ENCODE assay signal across 17 cellular contexts in genomic region chr10:124715479-124715878, GRCh38. TPM values are rescaled to one million over a fixed set of nuclear protein-coding genes. Genes with fewer than 3 reads are reported as not detected.
DNase-seq lines count a peak whose midpoint lies in the region; ATAC-seq and TF ChIP-seq lines count a peak whose summit lies in the region.
"Had no signal": no experiment of that assay in that cellular context is flagged by ENCODE, and none has a peak within 500 bp of the region (broad histone marks: within the 10 kb centered on the region; RNA-seq: fewer than 3 reads in every experiment).

No MANE protein-coding gene starts in this region.

- H3K4me1 Mint-ChIP-seq in CD4-positive, alpha-beta T cell (ENCODE audit: low read depth) = peaks cover 84% of the 10 kb centered on the region
- H3K4me1 Mint-ChIP-seq in brain (peaks cover 83% of the 10 kb centered on the region), nephron progenitor cell (peaks cover 77% of the 10 kb centered on the region)

- H3K4me3 ChIP-seq in BLaER1 = no peak overlapping the region
- H3K4me3 ChIP-seq: GM12878, ovary, SJCRH30, vagina had no signal

- peaks cover 100% of the 10 kb centered on the region for H4K20me1 ChIP-seq in BLaER1

- intact Hi-C loops in CD4-positive, alpha-beta T cell (cut with DNase I, micrococcal nuclease) = loop anchor here in 1 of 2 experiments (5.0 kb wide), 2 partner anchors 38 to 68 kb away; no protein-coding TSS in a partner anchor

- CTCF ChIA-PET in CD4-positive, alpha-beta T cell (lab: Charles Lee) = interaction anchor here (1.0 to 17.5 kb wide), 4 partner anchors 13 to 30 kb away, joined by 4 to 253 read pairs (median 31); no protein-coding TSS in a partner anchor

- POLR2A ChIA-PET in CD4-positive, alpha-beta T cell (lab: Charles Lee) = interaction anchor here (0.6 to 6.7 kb wide), 4 partner anchors 10 to 202 kb away, joined by 3 to 133 read pairs (median 43); no protein-coding TSS in a partner anchor

- H3K9ac ChIP-seq in BLaER1 = no peak overlapping the region

- no peaks in the 10 kb centered on the region for H3K27me3 Mint-ChIP-seq in CD4-positive, alpha-beta T cell
- H3K27me3 Mint-ChIP-seq in brain (no peaks in the 10 kb centered on the region), nephron progenitor cell (ENCODE audit: low read depth, poor library complexity) (no peaks in the 10 kb centered on the region)

- peak overlapping the region; percentile 31 for H3K4me2 ChIP-seq in BLaER1

- H3K36me3 ChIP-seq in BLaER1 = peaks cover 17% of the 10 kb centered on the region
- H3K36me3 ChIP-seq: ovary, SJCRH30, vagina had no signal

- peak overlapping the region; percentile 49 for H3K4me3 Mint-ChIP-seq in CD4-positive, alpha-beta T cell
- H3K4me3 Mint-ChIP-seq in brain = no peak overlapping the region
- H3K4me3 Mint-ChIP-seq in nephron progenitor cell = no peak overlapping the region

- H3K36me3 Mint-ChIP-seq in CD4-positive, alpha-beta T cell (ENCODE audit: low read depth) = no peaks in the 10 kb centered on the region
- H3K36me3 Mint-ChIP-seq in brain = peaks cover 12% of the 10 kb centered on the region
- peaks cover 9% of the 10 kb centered on the region for H3K36me3 Mint-ChIP-seq in nephron progenitor cell (ENCODE audit: low read depth)

- no peaks in the 10 kb centered on the region for H3K9me3 Mint-ChIP-seq in CD4-positive, alpha-beta T cell
- H3K9me3 Mint-ChIP-seq in brain = no peaks in the 10 kb centered on the region
- H3K9me3 Mint-ChIP-seq in nephron progenitor cell = no peaks in the 10 kb centered on the region

- peak overlapping the region; percentile 16; the same call in 1 of the 2 replicates for H3K27ac ChIP-seq in BLaER1
- H3K27ac ChIP-seq in CD4-positive, alpha-beta T cell (ENCODE audit: low read depth, low read length) = peak overlapping the region; percentile 32
- H3K27ac ChIP-seq: C4-2B, SJCRH30, vagina had no signal

- peak overlapping the region; percentile 86 for H3K27ac Mint-ChIP-seq in CD4-positive, alpha-beta T cell
- H3K27ac Mint-ChIP-seq in brain = peak overlapping the region in 4 of 5 experiments; percentile 29 to 82 (median 48)
- peak overlapping the region; percentile 94 for H3K27ac Mint-ChIP-seq in nephron progenitor cell

- H3K27me3 ChIP-seq in BLaER1 = no peaks in the 10 kb centered on the region
- no peaks in the 10 kb centered on the region for H3K27me3 ChIP-seq in CD4-positive, alpha-beta T cell (ENCODE audit: control insufficient read depth, insufficient read depth, low read length)
- H3K27me3 ChIP-seq: ovary, SJCRH30, vagina had no signal

- H3K9me3 ChIP-seq in BLaER1 = no peaks in the 10 kb centered on the region
- no peaks in the 10 kb centered on the region for H3K9me3 ChIP-seq in CD4-positive, alpha-beta T cell (ENCODE audit: control insufficient read depth, low read length)
- H3K9me3 ChIP-seq: ovary, SJCRH30, vagina had no signal

- ATAC-seq in CD4-positive, alpha-beta T cell (ENCODE audit: poor library complexity) = no peak
- no peak for ATAC-seq in HG03097 (IDR thresholded peaks at IDR 0.05; ENCODE audit: low FRiP score, unreplicated experiment)
- no peak for ATAC-seq in HG03378 (IDR thresholded peaks at IDR 0.05; ENCODE audit: unreplicated experiment)
- ATAC-seq: GM12878 had no signal

- no peak for TF ChIP-seq CTCF in CD4-positive, alpha-beta T cell (IDR thresholded peaks at IDR 0.05)
- TF ChIP-seq CTCF in brain (conservative IDR thresholded peaks at IDR 0.05) = no peak
- no peak for TF ChIP-seq CTCF in nephron progenitor cell (IDR thresholded peaks at IDR 0.05)

- no peak for DNase-seq in CD4-positive, alpha-beta T cell
- DNase-seq in nephron progenitor cell (no peak), NOMO-1 treated with dmso at 0.1 percent for 144 hours (lab: John Stamatoyannopoulos, UW; ENCODE audit: unreplicated experiment) (no peak)
- DNase-seq: cerebellar nuclear complex, IMR-90, mesendoderm, NCI-H1092 treated with DMSO at 0.1 percent for 48 hours, NCI-H2171 treated with DMSO at 0.1 percent for 48 hours, ovary, SJCRH30 had no signal

- H3K4me1 ChIP-seq in BLaER1 = peaks cover 99% of the 10 kb centered on the region

RNA-seq across cellular contexts. Expression of gene FAM53B, which starts 28.7 kb away (rescaled TPM):
- total RNA-seq in CD4-positive, alpha-beta T cell = 10 to 100 TPM; 32.9 to 33.6 TPM
- 25.9 TPM for polyA plus RNA-seq in brain (ENCODE audit: insufficient read depth, low read depth, low replicate concordance)
